ENCODE assay signal across 34 cellular contexts in the genomic region with DNA sequence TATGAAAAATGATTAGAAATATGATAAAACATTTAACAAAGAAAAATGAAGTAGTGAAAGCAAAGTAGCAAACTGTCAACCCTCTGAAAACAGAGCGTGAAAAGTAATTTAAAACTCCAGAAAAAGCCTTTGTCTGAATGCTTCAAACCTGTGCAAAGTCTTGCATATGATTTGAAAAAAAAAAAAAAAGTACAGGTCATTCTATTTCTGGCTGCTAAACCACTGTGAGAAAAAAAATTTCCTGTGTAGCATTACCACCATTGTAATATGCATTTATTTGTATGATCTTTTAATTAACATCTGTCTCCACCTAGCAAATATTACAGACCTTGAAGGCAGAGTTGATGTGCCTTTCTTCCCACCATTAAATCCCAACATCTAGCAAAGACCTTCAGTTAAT.
"Had no signal": no experiment of that assay in that cellular context is flagged by ENCODE, and none has a peak within 500 bp of the region (broad histone marks: within the 10 kb centered on the region; RNA-seq: fewer than 3 reads in every experiment).

No MANE protein-coding gene starts in this region.

- H3K9me3 ChIP-seq: MG63 had no signal

- H3K36me3 ChIP-seq: MG63 had no signal

- H3K27me3 ChIP-seq: MG63 had no signal

- H3K4me3 ChIP-seq: MG63 had no signal

- DNase-seq: Karpas-422, Kasumi-1, MG63, MM.1S, MV-4-11, NCI-H1048, NCI-H1092, NCI-H1092 treated with DMSO at 0.1 percent for 48 hours, NCI-H1105, NCI-H1105 treated with DMSO at 0.1 percent for 48 hours, NCI-H1417, NCI-H1417 treated with DMSO at 0.1 percent for 48 hours, NCI-H1436, NCI-H1436 treated with DMSO at 0.1 percent for 48 hours, NCI-H146, NCI-H1694, NCI-H1694 treated with DMSO at 0.1 percent for 48 hours, NCI-H187, NCI-H187 treated with DMSO at 0.1 percent for 48 hours, NCI-H1930, NCI-H2029, NCI-H2029 treated with DMSO at 0.1 percent for 48 hours, NCI-H2081, NCI-H2081 treated with DMSO at 0.1 percent for 48 hours, NCI-H2107, NCI-H2171, NCI-H2171 treated with DMSO at 0.1 percent for 48 hours, NCI-H2227 treated with DMSO at 0.1 percent for 48 hours, NCI-H226, NCI-H345, NCI-H446, NCI-H446 treated with DMSO at 0.1 percent for 48 hours, NCI-H510A, NCI-H510A treated with DMSO at 0.1 percent for 48 hours had no signal
